Comparison of ENCODE assay signal across 23 cellular contexts in genomic region chr3:111906667-111907066, GRCh38. TPM values are rescaled to one million over a fixed set of nuclear protein-coding genes. Genes with fewer than 3 reads are reported as not detected.
DNase-seq lines count a peak whose midpoint lies in the region; ATAC-seq, FAIRE-seq and TF ChIP-seq lines count a peak whose summit lies in the region.
"Had no signal": no experiment of that assay in that cellular context is flagged by ENCODE, and none has a peak within 500 bp of the region (broad histone marks: within the 10 kb centered on the region; RNA-seq: fewer than 3 reads in every experiment).

No MANE protein-coding gene starts in this region.

- WGBS in GM12878 (ENCODE audit: insufficient coverage, insufficient replicate concordance, low lambda C conversion rate, missing lambda C conversion rate) = 0% methylated on average over 1 of the region's 1 CpG
- WGBS in mesenchymal stem cell = 22% methylated on average over 1 of the region's 1 CpG

- H3K4ac ChIP-seq in mesenchymal stem cell (ENCODE audit: low read depth in 1 of 2, low read length in 2 of 2) = no peak overlapping the region

- H2BK15ac ChIP-seq in mesenchymal stem cell (ENCODE audit: low read depth, poor library complexity, severe bottlenecking) = no peak overlapping the region

- H3K36me3 ChIP-seq in Karpas-422 (ENCODE audit: insufficient read depth, low read length) (no peaks in the 10 kb centered on the region), GM12878 (ENCODE audit: control insufficient read depth in 2 of 2, insufficient read depth in 2 of 2, low read length in 1 of 2) (no peaks in the 10 kb centered on the region), mesenchymal stem cell (ENCODE audit: control insufficient read depth in 1 of 2, insufficient read depth in 2 of 2, low read depth in 1 of 2, low read length in 2 of 2) (peaks cover 11 to 22% of the 10 kb centered on the region in 2 experiments)
- H3K36me3 ChIP-seq: colonic mucosa, Peyer's patch had no signal

- no peaks in the 10 kb centered on the region for H3K9me3 ChIP-seq in Karpas-422 (ENCODE audit: low read length)
- H3K9me3 ChIP-seq in GM12878 (replicated peaks; ENCODE audit: control insufficient read depth, insufficient read depth, low read length) = no peaks in the 10 kb centered on the region
- H3K9me3 ChIP-seq in mesenchymal stem cell (ENCODE audit: control insufficient read depth, low read length) = no peaks in the 10 kb centered on the region
- H3K9me3 ChIP-seq: body of pancreas, colonic mucosa, Peyer's patch, SK-N-SH, testis had no signal

- peak; percentile 36 for DNase-seq in AG10803 (ENCODE audit: low read depth)
- DNase-seq in Karpas-422 = peak; percentile 52
- no peak for DNase-seq in GM12878 (ENCODE audit: low read depth, low spot score)
- peak; percentile 80 for DNase-seq in mesenchymal stem cell
- no peak for DNase-seq in hypothalamus (lab: John Stamatoyannopoulos, UW)
- no peak for DNase-seq in iPS-NIHi7 (ENCODE audit: extremely low spot score)
- DNase-seq: ACHN; activated T-cell treated with anti-CD3 and anti-CD28 coated beads, Interleukin-2, amount 50 U/mL, for 4 hours; body of pancreas; CD4-positive, CD25-positive, alpha-beta regulatory T cell; colonic mucosa; Kasumi-1; NCI-H2171; NCI-H69; Peyer's patch; SK-N-SH; T-helper 9 cell; testis had no signal

- H2BK12ac ChIP-seq in mesenchymal stem cell (ENCODE audit: low read length in 2 of 2) = peak overlapping the region in 1 of 2 experiments; percentile 15

- H3K27ac ChIP-seq in Karpas-422 (ENCODE audit: low read length) (no peak overlapping the region), GM12878 (ENCODE audit: control insufficient read depth, insufficient read depth) (no peak overlapping the region), mesenchymal stem cell (ENCODE audit: low read length, poor library complexity, severe bottlenecking) (peak overlapping the region; percentile 73)
- H3K27ac ChIP-seq: body of pancreas, colonic mucosa, Peyer's patch, testis had no signal

- TF ChIP-seq POLR2A in GM12878 (IDR thresholded peaks at IDR 0.05; ENCODE audit: low read depth, low read length) = no peak

- peaks cover 27% of the 10 kb centered on the region for H3K79me1 ChIP-seq in mesenchymal stem cell (replicated peaks; ENCODE audit: low read length, poor library complexity, severe bottlenecking)

- H3K79me2 ChIP-seq in Karpas-422 (ENCODE audit: low read length) = no peaks in the 10 kb centered on the region
- no peaks in the 10 kb centered on the region for H3K79me2 ChIP-seq in GM12878 (ENCODE audit: control insufficient read depth, insufficient read depth, low read length)

- H3K9me2 ChIP-seq in Karpas-422 (replicated peaks; ENCODE audit: insufficient read depth, low read length) = no peaks in the 10 kb centered on the region
- H3K9me2 ChIP-seq: SK-N-SH had no signal

- RAD21 ChIA-PET in GM12878 (lab: Charles Lee; ENCODE audit: unreplicated experiment) = interaction anchor here (1.2 to 1.5 kb wide), 3 partner anchors 12 to 107 kb away, joined by 3 read pairs; no protein-coding TSS in a partner anchor

- no peak overlapping the region for H4K91ac ChIP-seq in mesenchymal stem cell (ENCODE audit: low read length)

- CTCF ChIA-PET in GM12878 (lab: Yijun Ruan, JAX) = interaction anchor here (0.7 to 0.8 kb wide), 2 partner anchors 33 to 42 kb away, joined by 3 read pairs; no protein-coding TSS in a partner anchor

- no TSS peak for BruUV-seq in GM12878 (replicated peaks; lab: Mats Ljungman, UMichigan)

- FAIRE-seq in GM12878 (lab: Jason Lieb, UNC) = peak; percentile 18
- FAIRE-seq: frontal cortex had no signal

- no peak for TF ChIP-seq EP300 in GM12878 (IDR thresholded peaks at IDR 0.05; ENCODE audit: borderline replicate concordance in 1 of 2, control insufficient read depth in 1 of 2, low read depth in 2 of 2, low read length in 2 of 2)

- no peak overlapping the region for H2BK5ac ChIP-seq in mesenchymal stem cell (ENCODE audit: low read depth, low read length, poor library complexity, severe bottlenecking)

- ATAC-seq in GM12878 (peak; percentile 55), HG03565 (IDR thresholded peaks at IDR 0.05; ENCODE audit: unreplicated experiment) (no peak), GM18907 (IDR thresholded peaks at IDR 0.05; ENCODE audit: unreplicated experiment) (no peak)
- ATAC-seq: activated CD4-positive, CD25-positive, alpha-beta regulatory T cell treated with anti-CD3 and anti-CD28 coated beads, Interleukin-2, amount 50 U/mL, for 24 hours; activated naive CD4-positive, alpha-beta T cell treated with anti-CD3 and anti-CD28 coated beads, Interleukin-2, amount 50 U/mL, for 72 hours; activated T-cell treated with anti-CD3 and anti-CD28 coated beads, Interleukin-2, amount 50 U/mL, for 4 hours; body of pancreas had no signal

- no peaks in the 10 kb centered on the region for H4K20me1 ChIP-seq in Karpas-422 (ENCODE audit: insufficient read depth, low read depth, low read length)
- H4K20me1 ChIP-seq in GM12878 (ENCODE audit: control insufficient read depth, insufficient read depth) = no peaks in the 10 kb centered on the region

- no peak for TF ChIP-seq RAD21 in GM12878 (IDR thresholded peaks at IDR 0.05; ENCODE audit: insufficient read depth, low read depth, low read length)

- POLR2A ChIA-PET in GM12878 (lab: Charles Lee) = no interaction called here

- H4K8ac ChIP-seq in mesenchymal stem cell (ENCODE audit: low read length) = no peak overlapping the region

- H3K4me2 ChIP-seq in Karpas-422 (ENCODE audit: low read depth, low read length, poor library complexity, severe bottlenecking) = no peak overlapping the region
- no peak overlapping the region for H3K4me2 ChIP-seq in GM12878 (ENCODE audit: control insufficient read depth, insufficient read depth)
- H3K4me2 ChIP-seq in mesenchymal stem cell (ENCODE audit: low read length, poor library complexity, severe bottlenecking) = no peak overlapping the region
- H3K4me2 ChIP-seq: SK-N-SH had no signal

- in situ Hi-C loops in GM12878 (cut with MboI) = no loop called here

- H3K14ac ChIP-seq in mesenchymal stem cell (ENCODE audit: low read length in 2 of 2) = no peak overlapping the region

- no peak overlapping the region for H3K18ac ChIP-seq in mesenchymal stem cell (ENCODE audit: low read depth in 1 of 2, low read length in 2 of 2)

- no peak for TF ChIP-seq CTCF in AG10803 (conservative IDR thresholded peaks at IDR 0.05; ENCODE audit: low read length)
- no peak for TF ChIP-seq CTCF in GM12878 (IDR thresholded peaks at IDR 0.05 in 2 of 3, conservative IDR thresholded peaks at IDR 0.05 in 1 of 3; ENCODE audit: control insufficient read depth in 2 of 3, extremely low read depth in 1 of 3, insufficient read depth in 1 of 3, low read depth in 3 of 3, low read length in 3 of 3)

- H3K23ac ChIP-seq in mesenchymal stem cell (ENCODE audit: low read length in 2 of 2) = no peak overlapping the region

- H3K9ac ChIP-seq in Karpas-422 (ENCODE audit: low read length) (no peak overlapping the region), GM12878 (ENCODE audit: control insufficient read depth, insufficient read depth, low read length) (no peak overlapping the region), mesenchymal stem cell (ENCODE audit: low read length) (no peak overlapping the region)
- H3K9ac ChIP-seq: SK-N-SH had no signal

- H3K27me3 ChIP-seq in Karpas-422 (ENCODE audit: low read length) (no peaks in the 10 kb centered on the region), GM12878 (replicated peaks in 1 of 2; ENCODE audit: control insufficient read depth in 2 of 2, insufficient read depth in 2 of 2, low read length in 1 of 2) (no peaks in the 10 kb centered on the region), mesenchymal stem cell (ENCODE audit: control insufficient read depth in 1 of 2, insufficient read depth in 1 of 2, low read length in 2 of 2) (no peaks in the 10 kb centered on the region)
- H3K27me3 ChIP-seq: body of pancreas, colonic mucosa, Peyer's patch, testis had no signal

- SMC1A ChIA-PET in GM12878 (lab: Charles Lee; ENCODE audit: uncharacterized antibody, unreplicated experiment) = interaction anchor here (1.1 to 1.5 kb wide), 4 partner anchors 10 to 97 kb away, joined by 3 to 4 read pairs (median 4); no protein-coding TSS in a partner anchor

- H3K4me3 ChIP-seq in AG10803 (ENCODE audit: low read length) (no peak overlapping the region), Karpas-422 (ENCODE audit: low read length) (no peak overlapping the region), GM12878 (no peak overlapping the region), mesenchymal stem cell (ENCODE audit: insufficient read depth in 1 of 2, low read depth in 1 of 2, low read length in 2 of 2) (no peak overlapping the region)
- H3K4me3 ChIP-seq: body of pancreas, colonic mucosa, Peyer's patch, testis had no signal

- H3K4me1 ChIP-seq in Karpas-422 (ENCODE audit: low read length) (peaks cover 13% of the 10 kb centered on the region), GM12878 (ENCODE audit: control insufficient read depth, insufficient read depth, low read length) (no peaks in the 10 kb centered on the region), mesenchymal stem cell (ENCODE audit: control insufficient read depth, insufficient read depth, low read depth, low read length) (peaks cover 10% of the 10 kb centered on the region)
- H3K4me1 ChIP-seq: colonic mucosa, Peyer's patch, testis had no signal

- H2AFZ ChIP-seq in Karpas-422 (ENCODE audit: low read length) = no peak overlapping the region
- H2AFZ ChIP-seq in GM12878 (ENCODE audit: control insufficient read depth, low read depth, low read length) = no peak overlapping the region
- H2AFZ ChIP-seq in mesenchymal stem cell (ENCODE audit: low read depth, low read length) = no peak overlapping the region

- H2BK120ac ChIP-seq in mesenchymal stem cell (ENCODE audit: low read depth, low read length) = no peak overlapping the region

- no peak overlapping the region for H2AK5ac ChIP-seq in mesenchymal stem cell (ENCODE audit: low read length, severe bottlenecking)

- intact Hi-C loops in GM12878 (cut with micrococcal nuclease; ENCODE audit: unreplicated experiment) = no loop called here

RNA-seq across cellular contexts. Expression of gene PHLDB2, which starts 47.6 kb away (rescaled TPM):
- 1.7 and 2.1 TPM in 2 replicates for total RNA-seq in Karpas-422 (2014; rRNA removed; shearing (Covaris generic); ENCODE audit: low replicate concordance)
- 0.27 and 0.31 TPM in 2 replicates for total RNA-seq in GM12878 (2013; cell fraction: nucleolus; rRNA removed)
- total RNA-seq in GM12878 (2014; rRNA removed) (0.54 and 0.62 TPM in 2 replicates), GM12878 (2014; rRNA removed; fragmentation: Illumina TruSeq; extraction: Trizol) (0.37 and 0.63 TPM in 2 replicates), GM12878 (2021) (0.64 and 0.90 TPM in 2 replicates)
- polyA plus RNA-seq in GM12878 (2011; ENCODE audit: low read depth) = not detected
- polyA plus RNA-seq in GM12878 (2011; rRNA removed) (0.33 and 0.49 TPM in 2 replicates), GM12878 (2014; fragmentation: Illumina TruSeq; extraction: Trizol) (0.32 and 0.41 TPM in 2 replicates), GM12878 (2014; fragmentation: Nextera tagmentation; extraction: Ambion mirVana) (under 1 TPM; 0.03 to 0.16 TPM), GM12878 (2014; rRNA removed) (0.29 and 0.40 TPM in 2 replicates), GM12878 (2016; fragmentation: Nextera tagmentation; extraction: Ambion mirVana) (under 1 TPM; 0.37 to 0.67 TPM)
- 0.10 and 0.19 TPM in 2 replicates for polyA plus RNA-seq in GM12878 (2011; cell fraction: cytosol; rRNA removed)
- 0.27 and 0.35 TPM in 2 replicates for polyA plus RNA-seq in GM12878 (2011; cell fraction: nucleus; rRNA removed)
- polyA plus RNA-seq in GM12878 (2012) = 0.05 and 0.42 TPM in 2 replicates
- polyA minus RNA-seq in GM12878 (2011; rRNA and poly(A)+ RNA removed) = 0.29 and 0.98 TPM in 2 replicates
- 2.9 and 3.2 TPM in 2 replicates for polyA minus RNA-seq in GM12878 (2011; cell fraction: cytosol; rRNA and poly(A)+ RNA removed)
- 0.73 and 1.2 TPM in 2 replicates for polyA minus RNA-seq in GM12878 (2011; cell fraction: nucleus; rRNA and poly(A)+ RNA removed)
- polyA plus RNA-seq in mesenchymal stem cell (2013, experiment 1 of 2) = 17.0 TPM
- polyA plus RNA-seq in mesenchymal stem cell (2013, experiment 2 of 2) = 17.5 TPM

Comparison
In these comparisons a context has a peak if more than half of its experiments do, and no peak if none do; other contexts are left out.
1. DNase-seq: peak in AG10803 (single experiment), Karpas-422 (single experiment) and mesenchymal stem cell (single experiment); none in GM12878 (single experiment), hypothalamus (0 of 51) and iPS-NIHi7 (single experiment).